ENCODE assay signal across 7 cellular contexts in the genomic region with DNA sequence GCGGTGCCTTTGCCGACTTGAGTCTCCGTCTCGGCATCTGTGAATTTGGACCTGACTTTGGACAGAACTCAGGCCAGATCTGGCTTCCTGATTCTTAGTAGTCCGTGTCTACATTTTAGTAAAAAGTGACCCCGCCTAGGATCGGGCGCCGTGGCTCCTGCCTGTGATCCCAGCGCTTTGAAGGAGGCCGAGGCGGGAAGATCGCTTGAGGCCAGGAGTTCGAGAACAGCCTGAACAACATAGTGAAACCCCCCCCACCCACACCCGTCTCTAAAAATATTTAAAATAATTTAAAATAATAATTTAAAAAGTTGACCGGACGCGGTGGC. TPM values are rescaled to one million over a fixed set of nuclear protein-coding genes. Genes with fewer than 3 reads are reported as not detected.
DNase-seq lines count a peak whose midpoint lies in the region; ATAC-seq, FAIRE-seq and TF ChIP-seq lines count a peak whose summit lies in the region.

No MANE protein-coding gene starts in this region.

- peak overlapping the region; percentile 80 for H3K4me2 ChIP-seq in keratinocyte (ENCODE audit: control insufficient read depth, extremely low read depth, insufficient read depth, low read depth, low read length)

- peaks cover 25% of the 10 kb centered on the region for H3K79me2 ChIP-seq in keratinocyte (ENCODE audit: control insufficient read depth, insufficient read depth, low read length)

- 35% methylated on average over 17 of the region's 18 CpGs for WGBS in HUES64

- DNase-seq in adipocyte (ENCODE audit: low read depth) (no peak), keratinocyte (ENCODE audit: low read depth, low spot score) (no peak), substantia nigra (lab: John Stamatoyannopoulos, UW) (no peak), SK-N-DZ (ENCODE audit: low spot score) (no peak)

- no peaks in the 10 kb centered on the region for H3K9me1 ChIP-seq in keratinocyte (ENCODE audit: control insufficient read depth, extremely low read depth, insufficient read depth, low read length)

- TF ChIP-seq CTCF in keratinocyte (optimal IDR thresholded peaks at IDR 0.05 in 1 of 3, IDR thresholded peaks at IDR 0.05 in 1 of 3, conservative IDR thresholded peaks at IDR 0.05 in 1 of 3; ENCODE audit: extremely low read depth in 1 of 3, insufficient read depth in 2 of 3, low read length in 3 of 3): no peak

- H3K4me3 ChIP-seq in HUES64 (ENCODE audit: low read length): peak overlapping the region; percentile 70
- H3K4me3 ChIP-seq in adipocyte (ENCODE audit: low read length): peak overlapping the region; percentile 85
- peak overlapping the region; percentile 45 to 60 (median 46) for H3K4me3 ChIP-seq in keratinocyte (ENCODE audit: control insufficient read depth in 2 of 3, extremely low read depth in 1 of 3, insufficient read depth in 2 of 3, low read depth in 1 of 3, low read length in 3 of 3)

- no peak for FAIRE-seq in keratinocyte (lab: Jason Lieb, UNC)

- dilution Hi-C loops in keratinocyte (cut with MboI; ENCODE audit: extremely low pct_ligation_motif_present, low sequenced_read_pairs): no loop called here

- H2AFZ ChIP-seq in keratinocyte (ENCODE audit: control insufficient read depth, low read length): peak overlapping the region; percentile 83

- H3K9me3 ChIP-seq in HUES64 (ENCODE audit: insufficient read depth, low read depth, low read length) (no peaks in the 10 kb centered on the region), adipocyte (ENCODE audit: control insufficient read depth, low read length) (no peaks in the 10 kb centered on the region), keratinocyte (ENCODE audit: control insufficient read depth, low read depth, low read length) (no peaks in the 10 kb centered on the region)

- peak overlapping the region; percentile 98 for H3K9ac ChIP-seq in HUES64 (ENCODE audit: low read depth, low read length)
- peak overlapping the region; percentile 87 for H3K9ac ChIP-seq in adipocyte (ENCODE audit: low read length)
- H3K9ac ChIP-seq in keratinocyte (ENCODE audit: control insufficient read depth, extremely low read depth, insufficient read depth, low read length): peak overlapping the region; percentile 98

- H4K20me1 ChIP-seq in keratinocyte (ENCODE audit: control insufficient read depth, extremely low read depth, insufficient read depth, low read length): no peaks in the 10 kb centered on the region

- H3K4me1 ChIP-seq in HUES64 (ENCODE audit: insufficient read depth, low read length) (no peaks in the 10 kb centered on the region), adipocyte (ENCODE audit: control insufficient read depth, insufficient read depth, low read length) (peaks cover 10% of the 10 kb centered on the region), keratinocyte (ENCODE audit: control insufficient read depth, extremely low read depth, insufficient read depth, low read length) (peaks cover 10% of the 10 kb centered on the region)

- ATAC-seq in GM18498 (IDR thresholded peaks at IDR 0.05; ENCODE audit: unreplicated experiment): no peak
- no peak for ATAC-seq in GM19397 (IDR thresholded peaks at IDR 0.05; ENCODE audit: unreplicated experiment)

- H3K27me3 ChIP-seq in HUES64 (ENCODE audit: insufficient read depth, low read length) (no peaks in the 10 kb centered on the region), adipocyte (replicated peaks; ENCODE audit: control insufficient read depth, insufficient read depth, low read length) (no peaks in the 10 kb centered on the region), keratinocyte (ENCODE audit: control insufficient read depth, extremely low read depth, insufficient read depth, low read length) (peaks cover 3% of the 10 kb centered on the region)

- H3K27ac ChIP-seq in HUES64 (ENCODE audit: low read depth, low read length) (0 out of 2 replicates have a peak overlapping the region, but pooled peaks have one; percentile 32), keratinocyte (ENCODE audit: control insufficient read depth, insufficient read depth, low read length) (peak overlapping the region; percentile 60), substantia nigra (ENCODE audit: low read depth, low read length, poor library complexity, severe bottlenecking) (peak overlapping the region; percentile 53)

- H3K36me3 ChIP-seq in HUES64 (ENCODE audit: insufficient read depth, low read length) (peaks cover 18% of the 10 kb centered on the region), adipocyte (ENCODE audit: control insufficient read depth, insufficient read depth, low read length, severe bottlenecking) (no peaks in the 10 kb centered on the region), keratinocyte (ENCODE audit: control insufficient read depth in 2 of 2, extremely low read depth in 1 of 2, insufficient read depth in 2 of 2, low read length in 2 of 2) (peaks cover 7 to 8% of the 10 kb centered on the region in 2 experiments)

RNA-seq across cellular contexts. Expression of a gene that starts 0.8 kb away (rescaled TPM):
- polyA plus RNA-seq in HUES64 (2013, experiment 1 of 2): 187 TPM
- polyA plus RNA-seq in HUES64 (2013, experiment 2 of 2): 190 TPM
- 40.0 to 59.0 TPM (median 44.4 TPM) in 3 replicates for polyA plus RNA-seq in keratinocyte
- 63.3 TPM for polyA plus RNA-seq in keratinocyte (2011; ENCODE audit: low read depth)
- 32.9 and 98.1 TPM in 2 replicates for polyA plus RNA-seq in keratinocyte (2011; cell fraction: cytosol; rRNA removed)
- 60.2 and 79.7 TPM in 2 replicates for polyA plus RNA-seq in keratinocyte (2011; cell fraction: nucleus; rRNA removed)
- polyA plus RNA-seq in keratinocyte (2012; ENCODE audit: low replicate concordance): 35.5 and 85.2 TPM in 2 replicates
- 23.6 to 54.3 TPM (median 31.8 TPM) in 3 replicates for polyA minus RNA-seq in keratinocyte
- polyA minus RNA-seq in keratinocyte (2011; cell fraction: cytosol; rRNA and poly(A)+ RNA removed): 161 TPM
- polyA minus RNA-seq in keratinocyte (2011; cell fraction: nucleus; rRNA and poly(A)+ RNA removed): 40.1 and 47.3 TPM in 2 replicates
- polyA plus RNA-seq in SK-N-DZ (2014; cell fraction: cytosol; rRNA removed): 200 and 201 TPM in 2 replicates
- polyA plus RNA-seq in SK-N-DZ (2014; cell fraction: nucleus; rRNA removed): 331 and 334 TPM in 2 replicates

RNA-seq across cellular contexts. Expression of a gene that starts 48.0 kb away (rescaled TPM):
- 132 TPM for polyA plus RNA-seq in HUES64 (2013, experiment 1 of 2)
- polyA plus RNA-seq in HUES64 (2013, experiment 2 of 2): 139 TPM
- polyA plus RNA-seq in keratinocyte: 136 to 468 TPM (median 327 TPM) in 3 replicates
- 107 TPM for polyA plus RNA-seq in keratinocyte (2011; ENCODE audit: low read depth)
- polyA plus RNA-seq in keratinocyte (2011; cell fraction: cytosol; rRNA removed): 146 and 279 TPM in 2 replicates
- 57.5 and 79.4 TPM in 2 replicates for polyA plus RNA-seq in keratinocyte (2011; cell fraction: nucleus; rRNA removed)
- polyA plus RNA-seq in keratinocyte (2012; ENCODE audit: low replicate concordance): 199 and 273 TPM in 2 replicates
- polyA minus RNA-seq in keratinocyte: 22.0 to 29.1 TPM (median 25.4 TPM) in 3 replicates
- polyA minus RNA-seq in keratinocyte (2011; cell fraction: cytosol; rRNA and poly(A)+ RNA removed): 57.4 TPM
- 14.8 and 16.8 TPM in 2 replicates for polyA minus RNA-seq in keratinocyte (2011; cell fraction: nucleus; rRNA and poly(A)+ RNA removed)
- 159 and 185 TPM in 2 replicates for polyA plus RNA-seq in SK-N-DZ (2014; cell fraction: cytosol; rRNA removed)
- 75.7 and 98.4 TPM in 2 replicates for polyA plus RNA-seq in SK-N-DZ (2014; cell fraction: nucleus; rRNA removed)
